1 cellular context compared by ENCODE assay signal in the genomic region with DNA sequence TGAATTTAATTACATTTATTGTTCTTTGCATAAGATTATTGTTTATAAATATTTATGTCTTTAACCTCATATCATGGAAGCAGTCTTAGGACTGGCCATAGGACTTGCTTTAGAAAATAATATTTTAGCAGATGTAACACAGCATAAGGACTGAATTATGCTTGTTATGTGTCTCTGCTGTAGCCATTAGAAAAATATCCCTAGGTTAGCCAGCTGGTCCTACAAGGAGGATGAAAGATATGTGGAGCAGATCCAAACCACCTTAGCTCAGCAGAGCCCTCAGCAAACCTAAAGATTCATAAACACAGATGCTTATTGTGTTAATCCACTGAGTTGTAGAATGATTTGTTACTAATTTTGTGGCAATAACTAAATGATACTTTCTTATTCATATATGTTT.
TF ChIP-seq lines count a peak whose summit lies in the region.

No MANE protein-coding gene starts in this region.

TF ChIP-seq in IMR-90, 13 proteins besides CTCF, POLR2A, EP300 and RAD21:
- TF ChIP-seq SMC3 (IDR thresholded peaks at IDR 0.05; ENCODE audit: low read depth, low read length) (no peak), CEBPB (IDR thresholded peaks at IDR 0.05; ENCODE audit: low read depth, low read length) (no peak), MXI1 (IDR thresholded peaks at IDR 0.05; ENCODE audit: borderline replicate concordance, low read depth, low read length) (no peak)
- TF ChIP-seq, protein P1, sequence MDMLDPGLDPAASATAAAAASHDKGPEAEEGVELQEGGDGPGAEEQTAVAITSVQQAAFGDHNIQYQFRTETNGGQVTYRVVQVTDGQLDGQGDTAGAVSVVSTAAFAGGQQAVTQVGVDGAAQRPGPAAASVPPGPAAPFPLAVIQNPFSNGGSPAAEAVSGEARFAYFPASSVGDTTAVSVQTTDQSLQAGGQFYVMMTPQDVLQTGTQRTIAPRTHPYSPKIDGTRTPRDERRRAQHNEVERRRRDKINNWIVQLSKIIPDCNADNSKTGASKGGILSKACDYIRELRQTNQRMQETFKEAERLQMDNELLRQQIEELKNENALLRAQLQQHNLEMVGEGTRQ (IDR thresholded peaks at IDR 0.05; ENCODE audit: low read depth, low read length) = no peak
- TF ChIP-seq, protein P2, sequence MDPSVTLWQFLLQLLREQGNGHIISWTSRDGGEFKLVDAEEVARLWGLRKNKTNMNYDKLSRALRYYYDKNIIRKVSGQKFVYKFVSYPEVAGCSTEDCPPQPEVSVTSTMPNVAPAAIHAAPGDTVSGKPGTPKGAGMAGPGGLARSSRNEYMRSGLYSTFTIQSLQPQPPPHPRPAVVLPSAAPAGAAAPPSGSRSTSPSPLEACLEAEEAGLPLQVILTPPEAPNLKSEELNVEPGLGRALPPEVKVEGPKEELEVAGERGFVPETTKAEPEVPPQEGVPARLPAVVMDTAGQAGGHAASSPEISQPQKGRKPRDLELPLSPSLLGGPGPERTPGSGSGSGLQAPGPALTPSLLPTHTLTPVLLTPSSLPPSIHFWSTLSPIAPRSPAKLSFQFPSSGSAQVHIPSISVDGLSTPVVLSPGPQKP (IDR thresholded peaks at IDR 0.05; ENCODE audit: borderline replicate concordance, low read depth, low read length) = no peak
TF ChIP-seq in IMR-90: peak in this region for 0.
